Comparison of ENCODE assay signal across 1 cellular context in the genomic region with DNA sequence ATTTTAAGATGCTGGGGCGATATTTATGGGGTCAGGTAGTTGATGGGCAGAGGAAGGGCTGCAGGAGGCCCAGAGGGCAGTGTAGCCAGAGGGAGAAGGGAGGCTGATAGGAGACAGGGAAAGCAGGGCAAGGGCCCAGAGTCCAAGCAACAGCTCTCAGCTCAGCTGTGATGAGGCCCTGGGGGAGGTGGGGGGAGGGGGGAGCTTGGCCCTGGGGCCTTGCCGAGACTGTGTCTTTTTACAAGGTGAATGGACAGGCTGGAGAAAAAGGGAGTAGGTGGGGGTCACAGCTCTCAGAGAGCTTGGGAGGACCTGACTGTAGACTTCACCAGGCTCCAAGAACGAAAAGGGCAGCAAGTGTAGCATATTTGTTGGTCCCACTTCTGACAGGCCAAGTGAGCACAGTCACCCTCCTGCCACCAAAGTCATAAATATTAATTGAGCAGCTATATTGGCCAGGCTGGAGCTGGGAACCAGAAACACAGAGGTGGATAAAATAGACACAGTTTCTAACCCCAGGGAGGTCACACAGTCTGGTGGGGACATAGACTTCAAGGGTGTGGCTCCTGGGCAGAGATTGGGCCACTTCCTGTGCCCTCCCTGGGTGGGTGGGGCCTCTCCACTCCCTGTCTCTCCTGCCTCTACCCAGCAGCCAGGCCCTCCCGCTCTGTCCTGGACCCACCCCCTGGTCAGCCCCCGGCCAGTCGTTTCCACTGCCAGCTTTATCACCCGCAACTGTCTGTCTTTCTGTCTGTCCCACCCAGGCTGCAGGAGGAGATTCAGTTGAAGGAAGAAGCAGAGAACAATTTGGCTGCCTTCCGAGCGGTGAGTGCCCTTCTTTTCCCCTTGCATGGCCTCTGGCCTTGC.
TF ChIP-seq lines count a peak whose summit lies in the region.

No MANE protein-coding gene starts in this region.

TF ChIP-seq in K562, 482 proteins besides CTCF, POLR2A, EP300 and RAD21 (continued from another document):
- TF ChIP-seq, protein P1, sequence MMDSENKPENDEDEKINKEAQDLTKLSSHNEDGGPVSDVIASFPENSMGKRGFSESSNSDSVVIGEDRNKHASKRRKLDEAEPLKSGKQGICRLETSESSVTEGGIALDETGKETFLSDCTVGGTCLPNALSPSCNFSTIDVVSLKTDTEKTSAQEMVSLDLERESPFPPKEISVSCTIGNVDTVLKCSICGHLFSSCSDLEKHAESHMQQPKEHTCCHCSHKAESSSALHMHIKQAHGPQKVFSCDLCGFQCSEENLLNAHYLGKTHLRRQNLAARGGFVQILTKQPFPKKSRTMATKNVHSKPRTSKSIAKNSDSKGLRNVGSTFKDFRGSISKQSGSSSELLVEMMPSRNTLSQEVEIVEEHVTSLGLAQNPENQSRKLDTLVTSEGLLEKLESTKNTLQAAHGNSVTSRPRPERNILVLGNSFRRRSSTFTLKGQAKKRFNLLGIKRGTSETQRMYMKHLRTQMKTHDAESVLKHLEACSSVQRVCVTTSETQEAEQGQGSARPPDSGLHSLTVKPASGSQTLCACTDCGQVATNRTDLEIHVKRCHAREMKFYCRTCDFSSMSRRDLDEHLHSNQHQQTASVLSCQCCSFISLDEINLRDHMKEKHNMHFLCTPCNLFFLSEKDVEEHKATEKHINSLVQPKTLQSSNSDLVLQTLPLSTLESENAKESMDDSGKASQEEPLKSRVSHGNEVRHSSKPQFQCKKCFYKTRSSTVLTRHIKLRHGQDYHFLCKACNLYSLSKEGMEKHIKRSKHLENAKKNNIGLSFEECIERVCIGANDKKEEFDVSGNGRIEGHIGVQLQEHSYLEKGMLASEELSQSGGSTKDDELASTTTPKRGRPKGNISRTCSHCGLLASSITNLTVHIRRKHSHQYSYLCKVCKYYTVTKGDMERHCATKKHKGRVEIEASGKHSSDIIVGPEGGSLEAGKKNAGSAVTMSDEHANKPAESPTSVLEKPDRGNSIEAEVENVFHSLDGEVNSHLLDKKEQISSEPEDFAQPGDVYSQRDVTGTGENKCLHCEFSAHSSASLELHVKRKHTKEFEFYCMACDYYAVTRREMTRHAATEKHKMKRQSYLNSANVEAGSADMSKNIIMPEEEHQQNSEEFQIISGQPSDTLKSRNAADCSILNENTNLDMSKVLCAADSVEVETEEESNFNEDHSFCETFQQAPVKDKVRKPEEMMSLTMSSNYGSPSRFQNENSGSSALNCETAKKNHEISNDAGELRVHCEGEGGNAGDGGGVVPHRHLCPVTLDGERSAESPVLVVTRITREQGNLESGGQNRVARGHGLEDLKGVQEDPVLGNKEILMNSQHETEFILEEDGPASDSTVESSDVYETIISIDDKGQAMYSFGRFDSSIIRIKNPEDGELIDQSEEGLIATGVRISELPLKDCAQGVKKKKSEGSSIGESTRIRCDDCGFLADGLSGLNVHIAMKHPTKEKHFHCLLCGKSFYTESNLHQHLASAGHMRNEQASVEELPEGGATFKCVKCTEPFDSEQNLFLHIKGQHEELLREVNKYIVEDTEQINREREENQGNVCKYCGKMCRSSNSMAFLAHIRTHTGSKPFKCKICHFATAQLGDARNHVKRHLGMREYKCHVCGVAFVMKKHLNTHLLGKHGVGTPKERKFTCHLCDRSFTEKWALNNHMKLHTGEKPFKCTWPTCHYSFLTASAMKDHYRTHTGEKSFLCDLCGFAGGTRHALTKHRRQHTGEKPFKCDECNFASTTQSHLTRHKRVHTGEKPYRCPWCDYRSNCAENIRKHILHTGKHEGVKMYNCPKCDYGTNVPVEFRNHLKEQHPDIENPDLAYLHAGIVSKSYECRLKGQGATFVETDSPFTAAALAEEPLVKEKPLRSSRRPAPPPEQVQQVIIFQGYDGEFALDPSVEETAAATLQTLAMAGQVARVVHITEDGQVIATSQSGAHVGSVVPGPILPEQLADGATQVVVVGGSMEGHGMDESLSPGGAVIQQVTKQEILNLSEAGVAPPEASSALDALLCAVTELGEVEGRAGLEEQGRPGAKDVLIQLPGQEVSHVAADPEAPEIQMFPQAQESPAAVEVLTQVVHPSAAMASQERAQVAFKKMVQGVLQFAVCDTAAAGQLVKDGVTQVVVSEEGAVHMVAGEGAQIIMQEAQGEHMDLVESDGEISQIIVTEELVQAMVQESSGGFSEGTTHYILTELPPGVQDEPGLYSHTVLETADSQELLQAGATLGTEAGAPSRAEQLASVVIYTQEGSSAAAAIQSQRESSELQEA (IDR thresholded peaks at IDR 0.05; ENCODE audit: low read depth), result no peak
- TF ChIP-seq, protein P2, sequence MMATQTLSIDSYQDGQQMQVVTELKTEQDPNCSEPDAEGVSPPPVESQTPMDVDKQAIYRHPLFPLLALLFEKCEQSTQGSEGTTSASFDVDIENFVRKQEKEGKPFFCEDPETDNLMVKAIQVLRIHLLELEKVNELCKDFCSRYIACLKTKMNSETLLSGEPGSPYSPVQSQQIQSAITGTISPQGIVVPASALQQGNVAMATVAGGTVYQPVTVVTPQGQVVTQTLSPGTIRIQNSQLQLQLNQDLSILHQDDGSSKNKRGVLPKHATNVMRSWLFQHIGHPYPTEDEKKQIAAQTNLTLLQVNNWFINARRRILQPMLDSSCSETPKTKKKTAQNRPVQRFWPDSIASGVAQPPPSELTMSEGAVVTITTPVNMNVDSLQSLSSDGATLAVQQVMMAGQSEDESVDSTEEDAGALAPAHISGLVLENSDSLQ (IDR thresholded peaks at IDR 0.05), result peak; percentile 66
- no peak for TF ChIP-seq ZNF586 (CRISPR knock-in tag; conservative IDR thresholded peaks at IDR 0.05)
- 0 out of 2 replicates have a peak, but pooled peaks have one; percentile 48 for TF ChIP-seq NCOR1 (IDR thresholded peaks at IDR 0.05)
- no peak for TF ChIP-seq MEF2A (IDR thresholded peaks at IDR 0.05; ENCODE audit: control insufficient read depth, low read depth, low read length)
- TF ChIP-seq PHTF2 (CRISPR knock-in tag; IDR thresholded peaks at IDR 0.05), result no peak
- TF ChIP-seq, protein P3, sequence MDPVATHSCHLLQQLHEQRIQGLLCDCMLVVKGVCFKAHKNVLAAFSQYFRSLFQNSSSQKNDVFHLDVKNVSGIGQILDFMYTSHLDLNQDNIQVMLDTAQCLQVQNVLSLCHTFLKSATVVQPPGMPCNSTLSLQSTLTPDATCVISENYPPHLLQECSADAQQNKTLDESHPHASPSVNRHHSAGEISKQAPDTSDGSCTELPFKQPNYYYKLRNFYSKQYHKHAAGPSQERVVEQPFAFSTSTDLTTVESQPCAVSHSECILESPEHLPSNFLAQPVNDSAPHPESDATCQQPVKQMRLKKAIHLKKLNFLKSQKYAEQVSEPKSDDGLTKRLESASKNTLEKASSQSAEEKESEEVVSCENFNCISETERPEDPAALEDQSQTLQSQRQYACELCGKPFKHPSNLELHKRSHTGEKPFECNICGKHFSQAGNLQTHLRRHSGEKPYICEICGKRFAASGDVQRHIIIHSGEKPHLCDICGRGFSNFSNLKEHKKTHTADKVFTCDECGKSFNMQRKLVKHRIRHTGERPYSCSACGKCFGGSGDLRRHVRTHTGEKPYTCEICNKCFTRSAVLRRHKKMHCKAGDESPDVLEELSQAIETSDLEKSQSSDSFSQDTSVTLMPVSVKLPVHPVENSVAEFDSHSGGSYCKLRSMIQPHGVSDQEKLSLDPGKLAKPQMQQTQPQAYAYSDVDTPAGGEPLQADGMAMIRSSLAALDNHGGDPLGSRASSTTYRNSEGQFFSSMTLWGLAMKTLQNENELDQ (CRISPR knock-in tag; IDR thresholded peaks at IDR 0.05; ENCODE audit: borderline replicate concordance), result no peak
- TF ChIP-seq, protein P4, sequence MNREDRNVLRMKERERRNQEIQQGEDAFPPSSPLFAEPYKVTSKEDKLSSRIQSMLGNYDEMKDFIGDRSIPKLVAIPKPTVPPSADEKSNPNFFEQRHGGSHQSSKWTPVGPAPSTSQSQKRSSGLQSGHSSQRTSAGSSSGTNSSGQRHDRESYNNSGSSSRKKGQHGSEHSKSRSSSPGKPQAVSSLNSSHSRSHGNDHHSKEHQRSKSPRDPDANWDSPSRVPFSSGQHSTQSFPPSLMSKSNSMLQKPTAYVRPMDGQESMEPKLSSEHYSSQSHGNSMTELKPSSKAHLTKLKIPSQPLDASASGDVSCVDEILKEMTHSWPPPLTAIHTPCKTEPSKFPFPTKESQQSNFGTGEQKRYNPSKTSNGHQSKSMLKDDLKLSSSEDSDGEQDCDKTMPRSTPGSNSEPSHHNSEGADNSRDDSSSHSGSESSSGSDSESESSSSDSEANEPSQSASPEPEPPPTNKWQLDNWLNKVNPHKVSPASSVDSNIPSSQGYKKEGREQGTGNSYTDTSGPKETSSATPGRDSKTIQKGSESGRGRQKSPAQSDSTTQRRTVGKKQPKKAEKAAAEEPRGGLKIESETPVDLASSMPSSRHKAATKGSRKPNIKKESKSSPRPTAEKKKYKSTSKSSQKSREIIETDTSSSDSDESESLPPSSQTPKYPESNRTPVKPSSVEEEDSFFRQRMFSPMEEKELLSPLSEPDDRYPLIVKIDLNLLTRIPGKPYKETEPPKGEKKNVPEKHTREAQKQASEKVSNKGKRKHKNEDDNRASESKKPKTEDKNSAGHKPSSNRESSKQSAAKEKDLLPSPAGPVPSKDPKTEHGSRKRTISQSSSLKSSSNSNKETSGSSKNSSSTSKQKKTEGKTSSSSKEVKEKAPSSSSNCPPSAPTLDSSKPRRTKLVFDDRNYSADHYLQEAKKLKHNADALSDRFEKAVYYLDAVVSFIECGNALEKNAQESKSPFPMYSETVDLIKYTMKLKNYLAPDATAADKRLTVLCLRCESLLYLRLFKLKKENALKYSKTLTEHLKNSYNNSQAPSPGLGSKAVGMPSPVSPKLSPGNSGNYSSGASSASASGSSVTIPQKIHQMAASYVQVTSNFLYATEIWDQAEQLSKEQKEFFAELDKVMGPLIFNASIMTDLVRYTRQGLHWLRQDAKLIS (CRISPR knock-in tag; IDR thresholded peaks at IDR 0.05), result no peak
- TF ChIP-seq ZNF76 (CRISPR knock-in tag; IDR thresholded peaks at IDR 0.05; ENCODE audit: borderline replicate concordance), result no peak
- peak; percentile 57; the same call in 1 of the 2 replicates for TF ChIP-seq CBFA2T3 (IDR thresholded peaks at IDR 0.05)
- peak; percentile 65 for TF ChIP-seq MEIS2 (IDR thresholded peaks at IDR 0.05; ENCODE audit: partially characterized antibody)
TF ChIP-seq in K562: peak in this region for 15.
